ENCODE assay signal across 26 cellular contexts in the genomic region with DNA sequence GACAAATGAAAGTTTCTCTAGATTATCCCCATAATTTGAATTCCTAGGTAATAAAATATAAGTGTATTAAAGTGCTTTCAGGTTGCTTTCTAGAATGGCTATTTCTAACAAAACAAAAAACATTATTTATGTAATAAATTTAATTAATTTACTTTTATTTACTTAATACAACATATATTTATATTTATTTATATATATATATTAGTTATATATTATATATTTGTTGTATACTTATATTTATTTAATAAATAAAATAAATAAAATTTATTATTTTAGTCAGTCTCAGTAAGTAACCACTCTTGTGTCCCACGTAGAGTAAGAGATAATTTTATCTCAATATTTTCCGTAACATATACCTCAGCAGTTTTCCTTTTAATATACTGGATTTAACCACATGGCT.
"Had no signal": no experiment of that assay in that cellular context is flagged by ENCODE, and none has a peak within 500 bp of the region (broad histone marks: within the 10 kb centered on the region; RNA-seq: fewer than 3 reads in every experiment).

No MANE protein-coding gene starts in this region.

- DNase-seq: cortex of kidney; effector memory CD8-positive, alpha-beta T cell; gastrocnemius medialis; heart left ventricle; left cardiac atrium; left lung; mesenchymal stem cell; mucosa of descending colon; naive B cell; stimulated activated CD4-positive, alpha-beta T cell treated with anti-CD3 and anti-CD28 coated beads, Interleukin-15, amount 100 ng/mL, for 24 hours; stimulated activated CD4-positive, alpha-beta T cell treated with anti-CD3 and anti-CD28 coated beads, Interleukin-2, amount 100 ng/mL, for 48 hours; stimulated activated CD8-positive, alpha-beta memory T cell treated with anti-CD3 and anti-CD28 coated beads, Interleukin-4, amount 100 ng/mL, for 48 hours; stimulated activated naive CD4-positive, alpha-beta T cell; stomach; thyroid gland; trophoblast cell had no signal

- H3K4me1 ChIP-seq: gastrocnemius medialis, heart left ventricle, left lung, parathyroid adenoma, right atrium auricular region, stomach, thyroid gland, vagina had no signal

- H3K9ac ChIP-seq: parathyroid adenoma had no signal

- ATAC-seq: effector memory CD8-positive, alpha-beta T cell; gastrocnemius medialis; heart left ventricle; left cardiac atrium; left lung; mucosa of descending colon; natural killer cell treated with Interleukin-12 subunit alpha and Interleukin-12 subunit beta and Interleukin-15 and Interleukin-18, amount 100 ng/mL, for 72 hours; sciatic nerve had no signal

- H3K27me3 Mint-ChIP-seq: effector memory CD8-positive, alpha-beta T cell; naive B cell; natural killer cell treated with Interleukin-12 subunit alpha and Interleukin-12 subunit beta and Interleukin-15 and Interleukin-18, amount 100 ng/mL, for 72 hours; progenitor cell of endocrine pancreas had no signal

- H3K9me3 ChIP-seq: gastrocnemius medialis, heart left ventricle, left lung, neutrophil, right atrium auricular region, stomach, thyroid gland, vagina had no signal

- H3K27me3 ChIP-seq: gastrocnemius medialis, heart left ventricle, hepatocyte, left lung, neutrophil, right atrium auricular region, stomach, thyroid gland, vagina had no signal

- H3K79me2 ChIP-seq: hepatocyte, parathyroid adenoma had no signal

- H3K27ac ChIP-seq: gastrocnemius medialis, heart left ventricle, hepatocyte, left lung, neutrophil, parathyroid adenoma, right atrium auricular region, stomach, thyroid gland, vagina had no signal

- H3K4me2 ChIP-seq: hepatocyte had no signal

- H3K27ac Mint-ChIP-seq: effector memory CD8-positive, alpha-beta T cell; mesothelial cell of epicardium; naive B cell; natural killer cell treated with Interleukin-12 subunit alpha and Interleukin-12 subunit beta and Interleukin-15 and Interleukin-18, amount 100 ng/mL, for 72 hours; progenitor cell of endocrine pancreas had no signal

- H3K4me1 Mint-ChIP-seq: naive B cell, neural crest cell had no signal

- H3K36me3 Mint-ChIP-seq: mesothelial cell of epicardium, naive B cell had no signal

- H3K36me3 ChIP-seq: gastrocnemius medialis, heart left ventricle, left lung, neutrophil, right atrium auricular region, stomach, thyroid gland, vagina had no signal

- H3K4me3 ChIP-seq: gastrocnemius medialis, heart left ventricle, hepatocyte, left lung, mucosa of descending colon, right atrium auricular region, stomach, thyroid gland, vagina had no signal

- H3K4me3 Mint-ChIP-seq: effector memory CD8-positive, alpha-beta T cell; mesothelial cell of epicardium; naive B cell; natural killer cell treated with Interleukin-12 subunit alpha and Interleukin-12 subunit beta and Interleukin-15 and Interleukin-18, amount 100 ng/mL, for 72 hours; neural crest cell had no signal

- H2AFZ ChIP-seq: hepatocyte, parathyroid adenoma had no signal
